ENCODE assay signal across 19 cellular contexts in genomic region chr10:122503004-122503403, GRCh38. TPM values are rescaled to one million over a fixed set of nuclear protein-coding genes. Genes with fewer than 3 reads are reported as not detected.
DNase-seq lines count a peak whose midpoint lies in the region; ATAC-seq and TF ChIP-seq lines count a peak whose summit lies in the region.
"Had no signal": no experiment of that assay in that cellular context is flagged by ENCODE, and none has a peak within 500 bp of the region (broad histone marks: within the 10 kb centered on the region; RNA-seq: fewer than 3 reads in every experiment).

No MANE protein-coding gene starts in this region.

- peak overlapping the region; percentile 80 for H4K91ac ChIP-seq in trophoblast cell (ENCODE audit: low read depth, low read length)

- TF ChIP-seq CTCF in ascending aorta (IDR thresholded peaks at IDR 0.05) (no peak), endodermal cell (conservative IDR thresholded peaks at IDR 0.05) (no peak)

- no peak overlapping the region for H3K4me3 ChIP-seq in ascending aorta
- no peak overlapping the region for H3K4me3 ChIP-seq in endodermal cell (ENCODE audit: low read length)
- no peak overlapping the region for H3K4me3 ChIP-seq in trophoblast cell (ENCODE audit: low read depth, low read length)
- H3K4me3 ChIP-seq in aorta (ENCODE audit: low read length in 2 of 2) = no peak overlapping the region
- H3K4me3 ChIP-seq in SJCRH30 = no peak overlapping the region
- H3K4me3 ChIP-seq: A549 had no signal

- peak overlapping the region; percentile 65 to 95 for H3K27ac ChIP-seq in ascending aorta
- H3K27ac ChIP-seq in endodermal cell (ENCODE audit: low read depth, low read length) = peak overlapping the region; percentile 34
- peak overlapping the region; percentile 66 for H3K27ac ChIP-seq in trophoblast cell (ENCODE audit: low read depth, low read length)
- no peak overlapping the region for H3K27ac ChIP-seq in aorta (ENCODE audit: low read depth in 1 of 2, low read length in 2 of 2)
- no peak overlapping the region for H3K27ac ChIP-seq in SJCRH30
- H3K27ac ChIP-seq: A549, HL-60 had no signal

- no peak overlapping the region for H4K12ac ChIP-seq in trophoblast cell (ENCODE audit: low read depth, low read length)

- peaks cover 12% of the 10 kb centered on the region for H3K4me1 Mint-ChIP-seq in endodermal cell

- peak overlapping the region; percentile 91 for H2BK12ac ChIP-seq in trophoblast cell (ENCODE audit: low read length)

- intact Hi-C loops in ascending aorta (cut with DNase I) (no loop called here), aorta (cut with DNase I) (loop anchor here (5.0 kb wide), 2 partner anchors 41 to 196 kb away; partner anchors contain the start of gene HTRA1 (in 1 of the 2))

- H3K9ac ChIP-seq in endodermal cell (ENCODE audit: extremely low read depth, low read length, poor library complexity, severe bottlenecking) (no peak overlapping the region), trophoblast cell (ENCODE audit: low read length) (no peak overlapping the region)

- H4K8ac ChIP-seq in trophoblast cell (ENCODE audit: low read depth, low read length) = peak overlapping the region; percentile 61

- no peaks in the 10 kb centered on the region for H3K9me3 ChIP-seq in ascending aorta
- H3K9me3 ChIP-seq in endodermal cell (ENCODE audit: control insufficient read depth, low read length) = no peaks in the 10 kb centered on the region
- no peaks in the 10 kb centered on the region for H3K9me3 ChIP-seq in trophoblast cell (ENCODE audit: insufficient read depth, low read depth, low read length)
- no peaks in the 10 kb centered on the region for H3K9me3 ChIP-seq in aorta (ENCODE audit: control insufficient read depth, low read length)
- no peaks in the 10 kb centered on the region for H3K9me3 ChIP-seq in SJCRH30 (replicated peaks)
- H3K9me3 ChIP-seq: A549 had no signal

- no peaks in the 10 kb centered on the region for H3K9me3 Mint-ChIP-seq in endodermal cell
- H3K9me3 Mint-ChIP-seq: H9 had no signal

- DNase-seq in Daoy (ENCODE audit: low read depth) (peak; percentile 38), ascending aorta (ENCODE audit: low spot score in 2 of 2) (no peak), endodermal cell (no peak), trophoblast cell (peak; percentile 82 to 86), aorta (no peak), DMS153 treated with DMSO at 0.1 percent for 48 hours (lab: John Stamatoyannopoulos, UW; ENCODE audit: unreplicated experiment) (no peak), cerebellar cortex (ENCODE audit: low spot score) (no peak), SJCRH30 (no peak)
- DNase-seq: C1 segment of cervical spinal cord, EL, H9, NCI-H1105, NCI-H1694, NCI-H524 had no signal

- peak overlapping the region; percentile 85 for H2BK120ac ChIP-seq in trophoblast cell (ENCODE audit: insufficient read depth, low read length, poor library complexity)

- H3K4me3 Mint-ChIP-seq in endodermal cell = no peak overlapping the region
- H3K4me3 Mint-ChIP-seq: H9 had no signal

- no peak overlapping the region for H3K4me2 ChIP-seq in trophoblast cell (ENCODE audit: low read length)
- H3K4me2 ChIP-seq: A549 had no signal

- H2BK5ac ChIP-seq in trophoblast cell (ENCODE audit: low read depth, low read length, poor library complexity) = peak overlapping the region; percentile 79

- no peak overlapping the region for H2AFZ ChIP-seq in trophoblast cell (ENCODE audit: insufficient read depth, low read length, poor library complexity)

- H3K27ac Mint-ChIP-seq in endodermal cell = peak overlapping the region; percentile 35

- ATAC-seq in aorta (ENCODE audit: low FRiP score) = no peak
- ATAC-seq: A549, Panc1, Right ventricle myocardium inferior had no signal

- H3K27me3 ChIP-seq in ascending aorta (no peaks in the 10 kb centered on the region), endodermal cell (ENCODE audit: control insufficient read depth, insufficient read depth, low read length, poor library complexity, severe bottlenecking) (peaks cover 13% of the 10 kb centered on the region), trophoblast cell (ENCODE audit: insufficient read depth, low read length) (no peaks in the 10 kb centered on the region), aorta (ENCODE audit: control insufficient read depth in 1 of 2, insufficient read depth in 2 of 2, low read length in 1 of 2) (no peaks in the 10 kb centered on the region), SJCRH30 (peaks cover 11% of the 10 kb centered on the region)

- no peak overlapping the region for H3K23ac ChIP-seq in trophoblast cell (ENCODE audit: low read length)

- H3K4me1 ChIP-seq in ascending aorta (peaks cover 25 to 39% of the 10 kb centered on the region in 2 donors), endodermal cell (ENCODE audit: control insufficient read depth, insufficient read depth, low read length) (peaks cover 2% of the 10 kb centered on the region), trophoblast cell (ENCODE audit: control insufficient read depth in 1 of 2, insufficient read depth in 2 of 2, low read length in 2 of 2) (peaks cover 14 to 29% of the 10 kb centered on the region in 2 experiments), aorta (ENCODE audit: control insufficient read depth in 1 of 2, insufficient read depth in 2 of 2, low read length in 2 of 2) (peaks cover 0 to 6% of the 10 kb centered on the region in 2 donors), SJCRH30 (peaks cover 3% of the 10 kb centered on the region; the same call in 1 of the 2 replicates)

- WGBS in endodermal cell (ENCODE audit: insufficient coverage in 1 of 2, insufficient read length in 1 of 2), 2 experiments = 84 to 94% methylated on average over 8 to 13 of the region's 13 CpGs
- no CpG with 5 or more reads among the region's 13 CpGs for WGBS in trophoblast cell (ENCODE audit: extremely low coverage, insufficient coverage, insufficient read length)
- 79 to 81% methylated on average over 13 of the region's 13 CpGs for WGBS in aorta, 2 donors

- H3K36me3 Mint-ChIP-seq in endodermal cell (ENCODE audit: low read depth) = no peaks in the 10 kb centered on the region

- H3K36me3 ChIP-seq in ascending aorta (peaks cover 10 to 18% of the 10 kb centered on the region in 2 donors), endodermal cell (ENCODE audit: control insufficient read depth, insufficient read depth, low read length) (no peaks in the 10 kb centered on the region), trophoblast cell (ENCODE audit: control insufficient read depth in 1 of 2, insufficient read depth in 2 of 2, low read length in 2 of 2) (peaks cover 4 to 11% of the 10 kb centered on the region in 2 experiments), aorta (ENCODE audit: control insufficient read depth in 1 of 2, insufficient read depth in 2 of 2, low read length in 1 of 2) (no peaks in the 10 kb centered on the region), SJCRH30 (no peaks in the 10 kb centered on the region)

- peak overlapping the region; percentile 19 for H3K14ac ChIP-seq in trophoblast cell (ENCODE audit: low read length)

- no peaks in the 10 kb centered on the region for H3K79me2 ChIP-seq in trophoblast cell (ENCODE audit: control insufficient read depth, insufficient read depth, low read length, poor library complexity)

- H3K18ac ChIP-seq in trophoblast cell (ENCODE audit: low read length) = peak overlapping the region; percentile 14

- peak overlapping the region; percentile 53 for H2AK5ac ChIP-seq in trophoblast cell (ENCODE audit: low read length)

- H3K27me3 Mint-ChIP-seq in endodermal cell (ENCODE audit: insufficient read depth) = peaks cover 41% of the 10 kb centered on the region

- peak overlapping the region; percentile 25 for H3K4ac ChIP-seq in trophoblast cell (ENCODE audit: low read depth, low read length)

- peaks cover 26% of the 10 kb centered on the region for H3K79me1 ChIP-seq in trophoblast cell (ENCODE audit: low read length)

RNA-seq across cellular contexts. Expression of gene HTRA1, which starts 41.7 kb away (rescaled TPM):
- total RNA-seq in Daoy (2014; rRNA removed; shearing (Covaris generic)) = 43.1 and 50.4 TPM in 2 replicates
- total RNA-seq in ascending aorta (112 TPM), endodermal cell (1 to 10 TPM; 1.7 to 3.1 TPM), aorta (100 to 1,000 TPM; 261 to 386 TPM)
- polyA plus RNA-seq in endodermal cell (2013, experiment 1 of 2) = 39.5 TPM
- 37.5 TPM for polyA plus RNA-seq in endodermal cell (2013, experiment 2 of 2)
- polyA plus RNA-seq in trophoblast cell (2013) = 135 and 141 TPM in 2 replicates
- polyA plus RNA-seq in aorta = 100 to 1,000 TPM; 324 to 465 TPM
- total RNA-seq in SJCRH30 (2014; rRNA removed; shearing (Covaris generic)) = 1.0 and 1.5 TPM in 2 replicates

RNA-seq across cellular contexts. Expression of gene ARMS2, which starts 48.6 kb away (rescaled TPM):
- not detected in 2 replicates for total RNA-seq in Daoy (2014; rRNA removed; shearing (Covaris generic))
- total RNA-seq in ascending aorta (not detected), endodermal cell (not detected), aorta (not detected)
- polyA plus RNA-seq in endodermal cell (2013, experiment 1 of 2) = not detected
- not detected for polyA plus RNA-seq in endodermal cell (2013, experiment 2 of 2)
- polyA plus RNA-seq in trophoblast cell (2013) = 0.07 and 0.12 TPM in 2 replicates
- not detected for polyA plus RNA-seq in aorta
- not detected in 2 replicates for total RNA-seq in SJCRH30 (2014; rRNA removed; shearing (Covaris generic))
- total RNA-seq: H9, LHCN-M2, Right ventricle myocardium inferior had no signal
- polyA plus RNA-seq: A549 had no signal

RNA-seq across cellular contexts. Expression of gene DMBT1, which starts 57.5 kb away (rescaled TPM):
- 0.23 and 0.30 TPM in 2 replicates for total RNA-seq in Daoy (2014; rRNA removed; shearing (Covaris generic))
- total RNA-seq in ascending aorta (not detected), endodermal cell (not detected), aorta (under 1 TPM; 0.10 to 0.12 TPM)
- polyA plus RNA-seq in endodermal cell (2013, experiment 1 of 2) = not detected
- 0.04 TPM for polyA plus RNA-seq in endodermal cell (2013, experiment 2 of 2)
- 0.07 TPM in 2 replicates for polyA plus RNA-seq in trophoblast cell (2013)
- polyA plus RNA-seq in aorta = 1 to 10 TPM in 1 of 2 donors, under 1 TPM in 1; 0.05 to 4.9 TPM
- 4.1 and 4.2 TPM in 2 replicates for total RNA-seq in SJCRH30 (2014; rRNA removed; shearing (Covaris generic))
- total RNA-seq: Right ventricle myocardium inferior had no signal

Comparison
In these comparisons a context has a peak if more than half of its experiments do, and no peak if none do; other contexts are left out.
1. DNase-seq: peak in Daoy (single experiment) and trophoblast cell (2 of 2); none in ascending aorta (0 of 2), endodermal cell (single experiment), aorta (0 of 2), DMS153 treated with DMSO at 0.1 percent for 48 hours (single experiment), cerebellar cortex (single experiment) and SJCRH30 (0 of 2).
2. H3K27ac ChIP-seq: peak in ascending aorta (2 of 2), endodermal cell (single experiment) and trophoblast cell (single experiment); none in aorta (0 of 2) and SJCRH30 (single experiment).
3. RNA of gene HTRA1, which starts 41.7 kb away (total RNA-seq): 261 to 386 TPM in aorta, 112 TPM in ascending aorta (single experiment) and 43.1 to 50.4 TPM in Daoy; 1.7 to 3.1 TPM in endodermal cell and 1.0 to 1.5 TPM in SJCRH30; every median in the first group is over 10 times any median in the second.